20 cellular contexts compared by ENCODE assay signal in the genomic region with DNA sequence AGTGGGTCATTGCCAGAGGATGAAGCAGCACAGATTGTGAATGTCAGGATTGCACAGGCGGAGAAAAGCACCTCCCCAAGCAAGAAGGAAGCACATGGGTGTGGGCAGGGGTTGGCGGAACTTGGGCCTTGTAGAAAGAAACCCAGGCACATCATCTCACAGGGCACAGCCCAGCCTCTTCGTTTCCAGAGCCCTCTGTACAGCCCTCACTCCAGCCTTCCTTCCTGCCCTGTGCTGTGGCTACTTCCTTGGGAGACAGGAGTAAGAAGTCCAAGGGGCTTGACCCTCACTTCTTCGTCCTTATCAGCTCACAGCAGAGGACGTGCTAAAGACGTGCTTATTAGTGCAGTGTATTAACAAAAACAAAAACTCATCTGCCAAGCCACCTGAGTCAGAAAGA.
DNase-seq lines count a peak whose midpoint lies in the region; ATAC-seq, FAIRE-seq and TF ChIP-seq lines count a peak whose summit lies in the region.
"Had no signal": no experiment of that assay in that cellular context is flagged by ENCODE, and none has a peak within 500 bp of the region (broad histone marks: within the 10 kb centered on the region; RNA-seq: fewer than 3 reads in every experiment).

No MANE protein-coding gene starts in this region.

- no peaks in the 10 kb centered on the region for H3K9me3 ChIP-seq in liver (ENCODE audit: control insufficient read depth in 4 of 4, low read length in 3 of 4)
- H3K9me3 ChIP-seq in HepG2 (ENCODE audit: low read length) = no peaks in the 10 kb centered on the region
- no peaks in the 10 kb centered on the region for H3K9me3 ChIP-seq in endothelial cell of umbilical vein (replicated peaks; ENCODE audit: control insufficient read depth, insufficient read depth, low read length)
- no peaks in the 10 kb centered on the region for H3K9me3 ChIP-seq in right lobe of liver
- H3K9me3 ChIP-seq: Caco-2 had no signal

- H3K4me1 ChIP-seq in liver (ENCODE audit: control insufficient read depth in 4 of 4, insufficient read depth in 4 of 4, low read length in 3 of 4) = no peaks in the 10 kb centered on the region
- H3K4me1 ChIP-seq in HepG2 (ENCODE audit: insufficient read depth, low read length) = no peaks in the 10 kb centered on the region
- no peaks in the 10 kb centered on the region for H3K4me1 ChIP-seq in endothelial cell of umbilical vein (ENCODE audit: control insufficient read depth, extremely low read depth, insufficient read depth, low read length)
- H3K4me1 ChIP-seq in right lobe of liver = peaks cover 0 to 4% (median 0%) of the 10 kb centered on the region in 4 donors
- H3K4me1 ChIP-seq: Caco-2 had no signal

- no peaks in the 10 kb centered on the region for H3K9me1 ChIP-seq in endothelial cell of umbilical vein (replicated peaks; ENCODE audit: control insufficient read depth, extremely low read depth, insufficient read depth, low read length)

- 61% methylated on average over 6 of the region's 6 CpGs for WGBS in liver
- 45% methylated on average over 6 of the region's 6 CpGs for WGBS in HepG2 (ENCODE audit: low lambda C conversion rate)
- WGBS in right lobe of liver (ENCODE audit: insufficient coverage, low coverage, low lambda C conversion rate, missing lambda C conversion rate) = 28% methylated on average over 5 of the region's 6 CpGs

- no peak overlapping the region for H3K9ac ChIP-seq in liver (ENCODE audit: low read depth in 1 of 2, low read length in 2 of 2)
- H3K9ac ChIP-seq in HepG2 (ENCODE audit: insufficient read depth, low read depth, low read length) = no peak overlapping the region
- no peak overlapping the region for H3K9ac ChIP-seq in endothelial cell of umbilical vein (replicated peaks; ENCODE audit: extremely low read depth, insufficient read depth, low read length)
- H3K9ac ChIP-seq: GM23248 had no signal

- intact Hi-C loops in HepG2 (cut with micrococcal nuclease; ENCODE audit: unreplicated experiment) = no loop called here
- intact Hi-C loops in endothelial cell of umbilical vein (cut with micrococcal nuclease) = no loop called here
- intact Hi-C loops in right lobe of liver (cut with DNase I) = no loop called here

- H3K27me3 Mint-ChIP-seq in nephron progenitor cell (ENCODE audit: low read depth, poor library complexity) = peaks cover 6% of the 10 kb centered on the region

- H3K27ac ChIP-seq in liver (ENCODE audit: low read depth in 1 of 2, low read length in 2 of 2) = no peak overlapping the region
- H3K27ac ChIP-seq in HepG2 (ENCODE audit: extremely low read length, insufficient read depth, low read length) = no peak overlapping the region
- H3K27ac ChIP-seq in endothelial cell of umbilical vein (ENCODE audit: insufficient read depth, low read depth, low read length) = no peak overlapping the region
- H3K27ac ChIP-seq in right lobe of liver = no peak overlapping the region
- H3K27ac ChIP-seq: C4-2B, GM23248 had no signal

- POLR2A ChIA-PET in HepG2 (lab: Yijun Ruan, JAX) = no interaction called here
- POLR2A ChIA-PET in endothelial cell of umbilical vein (lab: Charles Lee) = no interaction called here

- H4K20me1 ChIP-seq in HepG2 (ENCODE audit: insufficient read depth, low read length) (no peaks in the 10 kb centered on the region), endothelial cell of umbilical vein (replicated peaks; ENCODE audit: control insufficient read depth, extremely low read depth, insufficient read depth, low read length) (no peaks in the 10 kb centered on the region)

- ATAC-seq in HepG2 (no peak), right lobe of liver (peak; percentile 51 to 91 (median 68))
- ATAC-seq: CD8-positive, alpha-beta T cell; HCT116 had no signal

- CTCF ChIA-PET in HepG2 (lab: Yijun Ruan, JAX; ENCODE audit: low intra/inter-chr PET ratio, low total read pairs) = no interaction called here
- CTCF ChIA-PET in endothelial cell of umbilical vein (lab: Charles Lee) = no interaction called here

- TF ChIP-seq CTCF in liver (IDR thresholded peaks at IDR 0.05; ENCODE audit: low read depth, low read length, missing input control) = no peak
- TF ChIP-seq CTCF in HepG2 (CRISPR knock-in tag; IDR thresholded peaks at IDR 0.05) = no peak
- TF ChIP-seq CTCF in endothelial cell of umbilical vein (IDR thresholded peaks at IDR 0.05; ENCODE audit: extremely low read depth in 1 of 2, insufficient read depth in 1 of 2, low read depth in 1 of 2, low read length in 2 of 2) = no peak
- no peak for TF ChIP-seq CTCF in right lobe of liver (IDR thresholded peaks at IDR 0.05)
- TF ChIP-seq CTCF in nephron progenitor cell (IDR thresholded peaks at IDR 0.05) = no peak

- TF ChIP-seq RAD21 in liver (IDR thresholded peaks at IDR 0.05) (no peak), HepG2 (CRISPR knock-in tag; IDR thresholded peaks at IDR 0.05) (no peak)

- H3K36me3 ChIP-seq in liver (ENCODE audit: control insufficient read depth in 4 of 4, insufficient read depth in 3 of 4, low read depth in 1 of 4, low read length in 3 of 4) (no peaks in the 10 kb centered on the region), HepG2 (replicated peaks in 1 of 2; ENCODE audit: control insufficient read depth in 1 of 2, insufficient read depth in 2 of 2, low read length in 2 of 2) (no peaks in the 10 kb centered on the region), endothelial cell of umbilical vein (ENCODE audit: control insufficient read depth in 2 of 2, extremely low read depth in 1 of 2, insufficient read depth in 2 of 2, low read length in 2 of 2) (no peaks in the 10 kb centered on the region), right lobe of liver (no peaks in the 10 kb centered on the region)

- H3K79me2 ChIP-seq in HepG2 (ENCODE audit: insufficient read depth, low read length) (no peaks in the 10 kb centered on the region), endothelial cell of umbilical vein (ENCODE audit: control insufficient read depth, insufficient read depth, low read length) (no peaks in the 10 kb centered on the region)

- TF ChIP-seq EP300 in HepG2 (IDR thresholded peaks at IDR 0.05; ENCODE audit: low read depth in 2 of 2, low read length in 2 of 2) (no peak), HepG2 (CRISPR knock-in tag; IDR thresholded peaks at IDR 0.05; ENCODE audit: borderline replicate concordance) (no peak)

- in situ Hi-C loops in HepG2 (cut with HindIII; ENCODE audit: extremely low pct_ligation_motif_present, low pct_unique_long_range_greater_than_20kb) = no loop called here

- H3K4me2 ChIP-seq in HepG2 (ENCODE audit: low read depth, low read length) (no peak overlapping the region), endothelial cell of umbilical vein (ENCODE audit: insufficient read depth, low read length) (no peak overlapping the region)

- BruUV-seq in HepG2 (replicated peaks; lab: Mats Ljungman, UMichigan) (no TSS peak), endothelial cell of umbilical vein (replicated peaks; lab: Mats Ljungman, UMichigan) (no TSS peak)

- DNase-seq in HepG2 (ENCODE audit: low spot score) (no peak), endothelial cell of umbilical vein (ENCODE audit: low read depth, low spot score) (peak; percentile 21), right lobe of liver (no peak), nephron progenitor cell (no peak), C1 segment of cervical spinal cord (lab: John Stamatoyannopoulos, UW) (no peak), activated T-cell treated with anti-CD3 and anti-CD28 coated beads for 4 hours (no peak)
- no peak for DNase-seq in activated CD4-positive, alpha-beta T cell treated with anti-CD3 and anti-CD28 coated beads, Interleukin-2, amount 50 U/mL, for 48 hours
- DNase-seq: Caco-2; CD4-positive, CD25-positive, alpha-beta regulatory T cell; CD8-positive, alpha-beta T cell; DMS153; DND-41; GM23248; H9 had no signal

- FAIRE-seq in HepG2 (lab: Jason Lieb, UNC) (no peak), endothelial cell of umbilical vein (lab: Jason Lieb, UNC) (no peak)
- FAIRE-seq: G401.6, GM12892, GM19239 had no signal

- H3K27ac Mint-ChIP-seq in nephron progenitor cell = peak overlapping the region; percentile 40
- H3K27ac Mint-ChIP-seq: CD4-positive, CD25-positive, alpha-beta regulatory T cell; CD8-positive, alpha-beta T cell; H9 had no signal

- no peak overlapping the region for H2AFZ ChIP-seq in HepG2 (ENCODE audit: low read length)
- no peak overlapping the region for H2AFZ ChIP-seq in endothelial cell of umbilical vein (ENCODE audit: low read depth, low read length)
- H2AFZ ChIP-seq: GM23248 had no signal

- no peaks in the 10 kb centered on the region for H3K27me3 ChIP-seq in liver (ENCODE audit: control insufficient read depth in 4 of 4, insufficient read depth in 4 of 4, low read length in 3 of 4)
- no peaks in the 10 kb centered on the region for H3K27me3 ChIP-seq in HepG2 (ENCODE audit: control insufficient read depth in 1 of 2, insufficient read depth in 2 of 2, low read length in 2 of 2)
- H3K27me3 ChIP-seq in endothelial cell of umbilical vein (ENCODE audit: control insufficient read depth in 2 of 2, insufficient read depth in 2 of 2, low read length in 2 of 2) = peaks cover 4 to 5% of the 10 kb centered on the region in 2 experiments
- no peaks in the 10 kb centered on the region for H3K27me3 ChIP-seq in right lobe of liver

- TF ChIP-seq POLR2A in HepG2 (IDR thresholded peaks at IDR 0.05; ENCODE audit: insufficient read depth in 1 of 2, low read depth in 2 of 2, low read length in 2 of 2) = no peak
- TF ChIP-seq POLR2A in endothelial cell of umbilical vein (IDR thresholded peaks at IDR 0.05; ENCODE audit: low read depth, low read length) = no peak
- TF ChIP-seq POLR2A in right lobe of liver (IDR thresholded peaks at IDR 0.05) = no peak

- H3K4me1 Mint-ChIP-seq in nephron progenitor cell = peaks cover 52% of the 10 kb centered on the region
- H3K4me1 Mint-ChIP-seq: CD4-positive, CD25-positive, alpha-beta regulatory T cell had no signal

- H3K9me3 Mint-ChIP-seq in nephron progenitor cell = peaks cover 8% of the 10 kb centered on the region
- H3K9me3 Mint-ChIP-seq: CD4-positive, CD25-positive, alpha-beta regulatory T cell; CD8-positive, alpha-beta T cell; H9 had no signal

- no peak overlapping the region for H3K4me3 ChIP-seq in liver (ENCODE audit: low read depth in 1 of 3, low read length in 3 of 3)
- H3K4me3 ChIP-seq in HepG2 (replicated peaks in 1 of 3; ENCODE audit: insufficient read depth in 1 of 3, low read depth in 2 of 3, low read length in 3 of 3) = no peak overlapping the region
- H3K4me3 ChIP-seq in endothelial cell of umbilical vein (replicated peaks in 1 of 3; ENCODE audit: insufficient read depth in 1 of 3, low read depth in 1 of 3, low read length in 3 of 3) = no peak overlapping the region
- no peak overlapping the region for H3K4me3 ChIP-seq in right lobe of liver
- H3K4me3 ChIP-seq: GM23248 had no signal

- peaks cover 7% of the 10 kb centered on the region for H3K36me3 Mint-ChIP-seq in nephron progenitor cell (ENCODE audit: low read depth)
- H3K36me3 Mint-ChIP-seq: CD4-positive, CD25-positive, alpha-beta regulatory T cell; CD8-positive, alpha-beta T cell had no signal

- no peak overlapping the region for H3K4me3 Mint-ChIP-seq in nephron progenitor cell
- H3K4me3 Mint-ChIP-seq: CD4-positive, CD25-positive, alpha-beta regulatory T cell; CD8-positive, alpha-beta T cell; H9 had no signal

- dilution Hi-C loops in endothelial cell of umbilical vein (cut with MboI; ENCODE audit: extremely low pct_ligation_motif_present, low sequenced_read_pairs) = no loop called here

TF ChIP-seq in liver, 16 proteins besides CTCF, POLR2A, EP300 and RAD21 (continues in another document):
- TF ChIP-seq NR2F2 (IDR thresholded peaks at IDR 0.05) = peak; percentile 53

TF ChIP-seq in HepG2, 621 proteins besides CTCF, POLR2A, EP300 and RAD21 (continues in another document):
- TF ChIP-seq SMYD3 (CRISPR knock-in tag; IDR thresholded peaks at IDR 0.05) = no peak
